21 cellular contexts compared by ENCODE assay signal in the genomic region with DNA sequence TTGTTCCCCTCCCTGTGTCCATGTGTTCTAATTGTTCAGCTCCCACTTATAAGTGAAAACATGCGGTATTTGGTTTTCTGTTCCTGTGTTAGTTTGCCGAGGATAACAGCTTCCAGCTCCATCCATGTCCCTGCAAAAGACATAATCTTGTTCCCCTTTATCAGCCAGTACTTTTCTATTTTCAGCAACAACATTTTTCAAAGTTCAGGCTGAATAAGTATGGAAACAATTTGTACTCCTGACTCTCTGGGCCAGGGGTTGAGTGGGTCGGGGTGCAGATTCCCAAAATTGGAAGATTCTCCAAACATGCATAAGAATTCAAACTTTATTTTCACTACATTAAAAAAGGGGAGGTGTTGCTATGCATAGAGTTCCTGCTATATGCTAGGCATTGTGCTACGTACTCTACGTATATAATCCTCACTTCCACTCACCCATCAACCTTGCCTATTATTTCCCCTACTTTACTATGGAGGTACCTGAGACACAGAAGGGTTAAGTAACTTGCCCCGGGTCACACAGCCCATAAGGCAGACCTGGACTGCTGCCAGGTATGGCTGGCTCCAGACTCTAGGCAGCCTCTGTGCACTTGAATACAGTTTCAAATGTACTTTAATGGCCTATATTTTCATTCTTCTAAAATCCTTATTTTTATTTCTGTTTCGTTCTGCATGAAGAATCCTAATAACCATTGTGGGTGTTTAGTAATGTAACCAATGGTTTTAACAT.
"Had no signal": no experiment of that assay in that cellular context is flagged by ENCODE, and none has a peak within 500 bp of the region (broad histone marks: within the 10 kb centered on the region; RNA-seq: fewer than 3 reads in every experiment).

No MANE protein-coding gene starts in this region.

- ATAC-seq: gastroesophageal sphincter; left lobe of liver; natural killer cell treated with Interleukin-12 subunit alpha and Interleukin-12 subunit beta and Interleukin-15 and Interleukin-18, amount 100 ng/mL, for 72 hours; pancreas; sciatic nerve; stimulated activated memory B cell treated with anti-CD40 and anti-IgM and Interleukin-4, amounts not matched to agents 10 μg/mL and 1 μg/mL and 100 μg/mL, for 72 hours had no signal

- DNase-seq: dermis blood vessel endothelial cell; esophagus squamous epithelium; foreskin fibroblast; hypothalamus; kidney glomerular epithelial cell; mesenchymal stem cell; midbrain; occipital lobe; pancreas; spleen; stimulated activated CD4-positive, alpha-beta T cell treated with anti-CD3 and anti-CD28 coated beads, Interleukin-15, amount 100 ng/mL, for 24 hours; stimulated activated CD4-positive, alpha-beta T cell treated with anti-CD3 and anti-CD28 coated beads, Interleukin-1b, Interleukin-23, amount 100 ng/mL, for 48 hours; stimulated activated CD4-positive, alpha-beta T cell treated with anti-CD3 and anti-CD28 coated beads, Interleukin-4, amount 100 ng/mL, for 24 hours; transverse colon had no signal

- H3K36me3 ChIP-seq: esophagus squamous epithelium, gastroesophageal sphincter, pancreas, spleen, transverse colon had no signal

- H3K9me3 ChIP-seq: esophagus squamous epithelium, gastroesophageal sphincter, pancreas, spleen, transverse colon had no signal

- H3K4me3 ChIP-seq: esophagus squamous epithelium, gastroesophageal sphincter, lung, pancreas, spleen, transverse colon had no signal

- H3K4me1 ChIP-seq: pancreas, spleen, transverse colon had no signal

- H3K27ac ChIP-seq: esophagus squamous epithelium, gastroesophageal sphincter, pancreas, spleen, transverse colon had no signal

- H3K27me3 ChIP-seq: esophagus squamous epithelium, gastroesophageal sphincter, pancreas, spleen, transverse colon had no signal

- FAIRE-seq: islet of Langerhans, pancreas had no signal
